Comparison of ENCODE assay signal across 9 cellular contexts in genomic region chr6:105326838-105327745, GRCh38.
DNase-seq lines count a peak whose midpoint lies in the region; ATAC-seq and TF ChIP-seq lines count a peak whose summit lies in the region.
"Had no signal": no experiment of that assay in that cellular context is flagged by ENCODE, and none has a peak within 500 bp of the region (broad histone marks: within the 10 kb centered on the region; RNA-seq: fewer than 3 reads in every experiment).

No MANE protein-coding gene starts in this region.

- no peaks in the 10 kb centered on the region for H3K4me1 ChIP-seq in colonic mucosa
- H3K4me1 ChIP-seq in osteoblast (ENCODE audit: insufficient read depth, low read length), result peaks cover 18% of the 10 kb centered on the region

- H3K27me3 ChIP-seq in colonic mucosa (no peaks in the 10 kb centered on the region), osteoblast (ENCODE audit: insufficient read depth, low read length) (no peaks in the 10 kb centered on the region)
- H3K27me3 ChIP-seq: neutrophil had no signal

- no peaks in the 10 kb centered on the region for H3K79me2 ChIP-seq in osteoblast (ENCODE audit: insufficient read depth, low read length)

- intact Hi-C loops in colonic mucosa (cut with DNase I), result no loop called here

- H2AFZ ChIP-seq in osteoblast (ENCODE audit: low read length), result no peak overlapping the region

- in situ Hi-C loops in G401 (cut with HindIII; ENCODE audit: low sequenced_read_pairs), result no loop called here

- peak overlapping the region in 1 of 2 donors; percentile 12 for H3K9ac ChIP-seq in colonic mucosa (ENCODE audit: low read depth in 2 of 2, low read length in 2 of 2)

- H3K4me2 ChIP-seq in osteoblast (ENCODE audit: insufficient read depth, low read length), result peak overlapping the region; percentile 23

- no peaks in the 10 kb centered on the region for H3K9me3 ChIP-seq in colonic mucosa
- H3K9me3 ChIP-seq in osteoblast (ENCODE audit: low read depth, low read length), result no peaks in the 10 kb centered on the region
- H3K9me3 ChIP-seq: neutrophil had no signal

- peak; percentile 59 for DNase-seq in G401 (ENCODE audit: low spot score)
- peak; percentile 87 for DNase-seq in NCI-H2196 (lab: John Stamatoyannopoulos, UW; ENCODE audit: unreplicated experiment)
- DNase-seq in colonic mucosa, result no peak
- no peak for DNase-seq in osteoblast (ENCODE audit: insufficient read length, low spot score, missing footprints)
- DNase-seq in NK-92 (lab: John Stamatoyannopoulos, UW; ENCODE audit: unreplicated experiment), result no peak
- DNase-seq in activated T-cell treated with anti-CD3 and anti-CD28 coated beads, Interleukin-2, amount 50 U/mL, for 48 hours, result no peak
- DNase-seq in stimulated activated CD4-positive, alpha-beta T cell treated with anti-CD3 and anti-CD28 coated beads, Interleukin-2, amount 100 ng/mL, for 24 hours, result no peak

- no peak for ATAC-seq in HG02885 (IDR thresholded peaks at IDR 0.05; ENCODE audit: poor library complexity, unreplicated experiment)

- H3K4me3 ChIP-seq in colonic mucosa, result no peak overlapping the region
- H3K4me3 ChIP-seq in osteoblast (ENCODE audit: insufficient read depth, low read length), result no peak overlapping the region

- peaks cover 16% of the 10 kb centered on the region for H4K20me1 ChIP-seq in osteoblast (ENCODE audit: insufficient read depth, low read length)

- H3K27ac ChIP-seq in colonic mucosa (peak overlapping the region; percentile 18), osteoblast (ENCODE audit: low read depth, low read length) (no peak overlapping the region)
- H3K27ac ChIP-seq: neutrophil had no signal

- H3K36me3 ChIP-seq in colonic mucosa, result peaks cover 15% of the 10 kb centered on the region
- peaks cover 23% of the 10 kb centered on the region for H3K36me3 ChIP-seq in osteoblast (ENCODE audit: insufficient read depth, low read length)

- TF ChIP-seq CTCF in colonic mucosa (IDR thresholded peaks at IDR 0.05) (no peak), osteoblast (IDR thresholded peaks at IDR 0.05; ENCODE audit: extremely low read depth, low read depth, low read length) (no peak)

Comparison
In these comparisons a context has a peak if more than half of its experiments do, and no peak if none do; other contexts are left out.
1. DNase-seq: peak in G401 (single experiment) and NCI-H2196 (single experiment); none in colonic mucosa (single experiment), osteoblast (single experiment), NK-92 (single experiment), activated T-cell treated with anti-CD3 and anti-CD28 coated beads, Interleukin-2, amount 50 U/mL, for 48 hours (0 of 2) and stimulated activated CD4-positive, alpha-beta T cell treated with anti-CD3 and anti-CD28 coated beads, Interleukin-2, amount 100 ng/mL, for 24 hours (0 of 2).